ENCODE assay signal across 8 cellular contexts in the genomic region with DNA sequence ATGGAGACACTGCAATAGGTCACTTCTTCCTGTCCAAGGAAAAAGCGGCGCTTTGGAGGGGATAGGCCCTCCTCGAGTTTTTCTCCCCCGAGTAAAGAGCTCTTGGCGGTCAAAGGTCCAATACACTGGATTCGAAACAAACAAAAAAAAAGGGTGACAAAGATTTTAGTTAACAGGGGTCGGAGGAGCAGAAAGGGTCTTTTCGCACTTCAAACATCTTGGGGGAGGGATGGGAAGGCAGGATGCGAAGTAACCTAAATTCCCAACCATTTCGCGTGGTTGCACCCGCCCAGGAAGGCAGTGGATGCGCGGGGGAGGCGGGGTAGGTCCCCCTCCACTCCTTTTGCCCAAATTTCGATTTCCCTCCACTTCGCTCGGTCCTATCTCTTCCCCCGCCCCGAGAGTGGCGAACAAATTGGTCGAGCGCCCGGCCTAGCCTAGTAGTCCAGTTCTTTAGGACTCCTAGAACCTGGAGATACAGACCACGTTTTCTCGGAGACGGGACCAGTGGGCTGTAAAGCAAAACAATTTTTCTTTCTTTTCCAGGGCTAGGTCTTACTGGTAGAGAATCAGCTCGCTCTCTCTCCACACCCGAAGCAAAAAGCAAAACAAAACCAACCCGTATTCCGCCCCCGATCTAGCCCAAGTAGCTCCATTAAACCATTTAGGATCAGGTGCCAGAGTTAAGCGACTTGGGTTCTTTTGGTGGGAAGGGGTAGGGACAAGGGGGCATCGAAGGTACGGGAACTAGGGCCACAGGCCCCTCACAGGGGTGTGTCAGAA. TPM values are rescaled to one million over a fixed set of nuclear protein-coding genes. Genes with fewer than 3 reads are reported as not detected.
DNase-seq lines count a peak whose midpoint lies in the region; ATAC-seq lines count a peak whose summit lies in the region.

No MANE protein-coding gene starts in this region.

- H3K14ac ChIP-seq in mesenchymal stem cell (ENCODE audit: low read length in 2 of 2), result no peak overlapping the region

- H3K9me3 Mint-ChIP-seq in effector memory CD8-positive, alpha-beta T cell, result no peaks in the 10 kb centered on the region

- H4K8ac ChIP-seq in mesenchymal stem cell (ENCODE audit: low read length), result peak overlapping the region; percentile 24

- H2BK12ac ChIP-seq in mesenchymal stem cell (ENCODE audit: low read length in 2 of 2), result no peak overlapping the region

- peak; percentile 3 for ATAC-seq in effector memory CD8-positive, alpha-beta T cell (replicated peaks)
- ATAC-seq in HG02759 (IDR thresholded peaks at IDR 0.05; ENCODE audit: unreplicated experiment), result no peak

- no peak overlapping the region for H2BK120ac ChIP-seq in mesenchymal stem cell (ENCODE audit: low read depth, low read length)

- H3K4me3 ChIP-seq in HUES48 (ENCODE audit: low read depth, low read length) (peak overlapping the region; percentile 90), mesenchymal stem cell (ENCODE audit: insufficient read depth in 1 of 2, low read depth in 1 of 2, low read length in 2 of 2) (peak overlapping the region; percentile 68 to 86), subcutaneous abdominal adipose tissue (ENCODE audit: low read depth in 1 of 5, low read length in 5 of 5) (peak overlapping the region; percentile 72 to 87 (median 77))

- H3K27ac ChIP-seq in HUES48 (ENCODE audit: low read depth, low read length) (peak overlapping the region; percentile 91), mesenchymal stem cell (ENCODE audit: low read length, poor library complexity, severe bottlenecking) (peak overlapping the region; percentile 80), subcutaneous abdominal adipose tissue (ENCODE audit: low read depth, low read length) (peak overlapping the region; percentile 97)

- peaks cover 39% of the 10 kb centered on the region for H3K36me3 Mint-ChIP-seq in effector memory CD8-positive, alpha-beta T cell (ENCODE audit: insufficient read depth)

- peak overlapping the region; percentile 36 for H2AK5ac ChIP-seq in mesenchymal stem cell (ENCODE audit: low read length, severe bottlenecking)

- no peak overlapping the region for H2BK5ac ChIP-seq in mesenchymal stem cell (ENCODE audit: low read depth, low read length, poor library complexity, severe bottlenecking)

- H3K27ac Mint-ChIP-seq in effector memory CD8-positive, alpha-beta T cell, result peak overlapping the region; percentile 97 to 99

- H3K79me1 ChIP-seq in mesenchymal stem cell (replicated peaks; ENCODE audit: low read length, poor library complexity, severe bottlenecking), result no peaks in the 10 kb centered on the region

- peaks cover 15% of the 10 kb centered on the region; the same call in 1 of the 2 replicates for H3K4me1 ChIP-seq in HUES48 (ENCODE audit: control insufficient read depth, insufficient read depth, low read length)
- no peaks in the 10 kb centered on the region for H3K4me1 ChIP-seq in mesenchymal stem cell (ENCODE audit: control insufficient read depth, insufficient read depth, low read depth, low read length)
- H3K4me1 ChIP-seq in subcutaneous abdominal adipose tissue (ENCODE audit: control insufficient read depth in 5 of 5, insufficient read depth in 5 of 5, low read length in 5 of 5), result peaks cover 0 to 9% (median 6%) of the 10 kb centered on the region in 5 donors

- no peak overlapping the region for H4K91ac ChIP-seq in mesenchymal stem cell (ENCODE audit: low read length)

- H3K9ac ChIP-seq in HUES48 (ENCODE audit: low read depth, low read length) (peak overlapping the region; percentile 75), mesenchymal stem cell (ENCODE audit: low read length) (peak overlapping the region; percentile 95), subcutaneous abdominal adipose tissue (ENCODE audit: low read length in 5 of 5) (peak overlapping the region; percentile 73 to 94 (median 87))

- H3K4me3 Mint-ChIP-seq in effector memory CD8-positive, alpha-beta T cell, result peak overlapping the region; percentile 90 to 97

- WGBS in mesenchymal stem cell, result under 1% methylated on average over 26 of the region's 35 CpGs

- no peaks in the 10 kb centered on the region for H3K27me3 Mint-ChIP-seq in effector memory CD8-positive, alpha-beta T cell

- peak overlapping the region; percentile 79 for H3K4me2 ChIP-seq in mesenchymal stem cell (ENCODE audit: low read length, poor library complexity, severe bottlenecking)

- H2AFZ ChIP-seq in mesenchymal stem cell (ENCODE audit: low read depth, low read length), result peak overlapping the region; percentile 42

- H3K27me3 ChIP-seq in HUES48 (ENCODE audit: control insufficient read depth, insufficient read depth, low read length) (no peaks in the 10 kb centered on the region), mesenchymal stem cell (ENCODE audit: control insufficient read depth in 1 of 2, insufficient read depth in 1 of 2, low read length in 2 of 2) (no peaks in the 10 kb centered on the region), subcutaneous abdominal adipose tissue (ENCODE audit: control insufficient read depth in 5 of 5, insufficient read depth in 4 of 5, low read length in 5 of 5) (no peaks in the 10 kb centered on the region)

- H3K23ac ChIP-seq in mesenchymal stem cell (ENCODE audit: low read length in 2 of 2), result peak overlapping the region in 1 of 2 experiments; percentile 69

- H3K36me3 ChIP-seq in HUES48 (ENCODE audit: control insufficient read depth, insufficient read depth, low read length) (no peaks in the 10 kb centered on the region), mesenchymal stem cell (ENCODE audit: control insufficient read depth in 1 of 2, insufficient read depth in 2 of 2, low read depth in 1 of 2, low read length in 2 of 2) (no peaks in the 10 kb centered on the region), subcutaneous abdominal adipose tissue (ENCODE audit: control insufficient read depth in 5 of 5, insufficient read depth in 5 of 5, low read length in 5 of 5) (no peaks in the 10 kb centered on the region)

- H3K4me1 Mint-ChIP-seq in effector memory CD8-positive, alpha-beta T cell (ENCODE audit: low read depth in 2 of 2), result peaks cover 10 to 19% of the 10 kb centered on the region in 2 donors

- H3K4ac ChIP-seq in mesenchymal stem cell (ENCODE audit: low read depth in 1 of 2, low read length in 2 of 2), result no peak overlapping the region

- H3K18ac ChIP-seq in mesenchymal stem cell (ENCODE audit: low read depth in 1 of 2, low read length in 2 of 2), result peak overlapping the region; percentile 62 to 70

- peak; percentile 19 for DNase-seq in Daoy (ENCODE audit: low read depth)
- peak; percentile 48 for DNase-seq in UCSD-AML1 (lab: John Stamatoyannopoulos, UW; ENCODE audit: unreplicated experiment)
- peak in 1 of 3 experiments; percentile 11 for DNase-seq in effector memory CD8-positive, alpha-beta T cell
- DNase-seq in mesenchymal stem cell, result peak; percentile 42
- no peak for DNase-seq in DMS153 treated with DMSO at 0.1 percent for 48 hours (lab: John Stamatoyannopoulos, UW; ENCODE audit: unreplicated experiment)

- no peak overlapping the region for H2BK15ac ChIP-seq in mesenchymal stem cell (ENCODE audit: low read depth, poor library complexity, severe bottlenecking)

- H3K9me3 ChIP-seq in HUES48 (ENCODE audit: control insufficient read depth, insufficient read depth, low read length) (no peaks in the 10 kb centered on the region), mesenchymal stem cell (ENCODE audit: control insufficient read depth, low read length) (no peaks in the 10 kb centered on the region), subcutaneous abdominal adipose tissue (ENCODE audit: control insufficient read depth in 5 of 5, low read length in 5 of 5) (no peaks in the 10 kb centered on the region)

RNA-seq across cellular contexts. Expression of gene STAG2, which starts 2.0 kb away (rescaled TPM):
- total RNA-seq in Daoy (2014; rRNA removed; shearing (Covaris generic)), result 74.1 and 84.6 TPM in 2 replicates
- 30.9 TPM for polyA plus RNA-seq in mesenchymal stem cell (2013, experiment 1 of 2)
- polyA plus RNA-seq in mesenchymal stem cell (2013, experiment 2 of 2), result 35.6 TPM
